ENCODE assay signal across 19 cellular contexts in genomic region chrY:2868035-2868607, GRCh38. TPM values are rescaled to one million over a fixed set of nuclear protein-coding genes. Genes with fewer than 3 reads are reported as not detected.
DNase-seq lines count a peak whose midpoint lies in the region; ATAC-seq and TF ChIP-seq lines count a peak whose summit lies in the region.
"Had no signal": no experiment of that assay in that cellular context is flagged by ENCODE, and none has a peak within 500 bp of the region (broad histone marks: within the 10 kb centered on the region; RNA-seq: fewer than 3 reads in every experiment).

No MANE protein-coding gene starts in this region.

- H3K36me3 Mint-ChIP-seq in activated T-cell treated with anti-CD3 and anti-CD28 coated beads, Interleukin-2, amount 50 U/mL, for 72 hours (ENCODE audit: insufficient read depth in 2 of 2) = peaks cover 0 to 11% of the 10 kb centered on the region in 2 donors
- peaks cover 56% of the 10 kb centered on the region for H3K36me3 Mint-ChIP-seq in CD4-positive, alpha-beta T cell (ENCODE audit: low read depth)
- peaks cover 32% of the 10 kb centered on the region for H3K36me3 Mint-ChIP-seq in effector memory CD8-positive, alpha-beta T cell (ENCODE audit: insufficient read depth)
- H3K36me3 Mint-ChIP-seq in activated naive CD4-positive, alpha-beta T cell treated with anti-CD3 and anti-CD28 coated beads, Interleukin-2, amount 10 ng/mL, durations not matched to agents 7 days and 5 days = peaks cover 59% of the 10 kb centered on the region
- H3K36me3 Mint-ChIP-seq: IgD-negative memory B cell had no signal

- H3K27ac Mint-ChIP-seq in activated T-cell treated with anti-CD3 and anti-CD28 coated beads, Interleukin-2, amount 50 U/mL, for 72 hours = peak overlapping the region; percentile 55
- H3K27ac Mint-ChIP-seq in CD4-positive, alpha-beta T cell = peak overlapping the region; percentile 27
- peak overlapping the region; percentile 38 to 82 for H3K27ac Mint-ChIP-seq in effector memory CD8-positive, alpha-beta T cell
- H3K27ac Mint-ChIP-seq in activated naive CD4-positive, alpha-beta T cell treated with anti-CD3 and anti-CD28 coated beads, Interleukin-2, amount 10 ng/mL, durations not matched to agents 7 days and 5 days = no peak overlapping the region
- H3K27ac Mint-ChIP-seq: CD4-positive, alpha-beta memory T cell; IgD-negative memory B cell had no signal

- H3K36me3 ChIP-seq in RWPE2 (ENCODE audit: low read depth) = peaks cover 65% of the 10 kb centered on the region
- H3K36me3 ChIP-seq in left lung = peaks cover 0 to 49% of the 10 kb centered on the region in 2 donors
- H3K36me3 ChIP-seq: HAP-1 had no signal

- no peaks in the 10 kb centered on the region for H3K4me1 ChIP-seq in RWPE2 (ENCODE audit: insufficient read depth, poor library complexity, severe bottlenecking)
- no peaks in the 10 kb centered on the region for H3K4me1 ChIP-seq in left lung
- H3K4me1 ChIP-seq: A549, HAP-1 had no signal

- no peak overlapping the region for H3K4me3 Mint-ChIP-seq in activated T-cell treated with anti-CD3 and anti-CD28 coated beads, Interleukin-2, amount 50 U/mL, for 72 hours
- no peak overlapping the region for H3K4me3 Mint-ChIP-seq in CD4-positive, alpha-beta T cell
- no peak overlapping the region for H3K4me3 Mint-ChIP-seq in effector memory CD8-positive, alpha-beta T cell
- H3K4me3 Mint-ChIP-seq in activated naive CD4-positive, alpha-beta T cell treated with anti-CD3 and anti-CD28 coated beads, Interleukin-2, amount 10 ng/mL, durations not matched to agents 7 days and 5 days = no peak overlapping the region
- H3K4me3 Mint-ChIP-seq: IgD-negative memory B cell had no signal

- intact Hi-C loops in CD4-positive, alpha-beta T cell (cut with DNase I, micrococcal nuclease) = no loop called here
- intact Hi-C loops in left lung (cut with DNase I) = no loop called here

- CTCF ChIA-PET in CD4-positive, alpha-beta T cell (lab: Charles Lee) = no interaction called here
- CTCF ChIA-PET in activated naive CD4-positive, alpha-beta T cell treated with anti-CD3 and anti-CD28 coated beads, Interleukin-2, amount 10 ng/mL, durations not matched to agents 7 days and 5 days (lab: Charles Lee) = no interaction called here

- POLR2A ChIA-PET in CD4-positive, alpha-beta T cell (lab: Charles Lee) = no interaction called here

- no peak for DNase-seq in activated T-cell treated with anti-CD3 and anti-CD28 coated beads, Interleukin-2, amount 50 U/mL, for 72 hours
- DNase-seq in activated T-cell treated with anti-CD3 and anti-CD28 coated beads for 4 hours (no peak), RWPE2 (ENCODE audit: low spot score) (no peak), left lung (no peak)
- no peak for DNase-seq in CD4-positive, alpha-beta T cell
- DNase-seq in effector memory CD8-positive, alpha-beta T cell = no peak
- no peak for DNase-seq in activated naive CD4-positive, alpha-beta T cell treated with anti-CD3 and anti-CD28 coated beads, Interleukin-2, amount 10 ng/mL, durations not matched to agents 7 days and 5 days
- DNase-seq: AML-193; Calu3; CD4-positive, alpha-beta memory T cell; DMS79 treated with DMSO at 0.1 percent for 48 hours; EL had no signal

- no peaks in the 10 kb centered on the region for H3K27me3 ChIP-seq in CD4-positive, alpha-beta T cell (ENCODE audit: control insufficient read depth, insufficient read depth, low read length)
- H3K27me3 ChIP-seq in RWPE2 (ENCODE audit: insufficient read depth, poor library complexity, severe bottlenecking) = no peaks in the 10 kb centered on the region
- H3K27me3 ChIP-seq in left lung = no peaks in the 10 kb centered on the region

- no peak overlapping the region for H3K4me3 ChIP-seq in RWPE2 (ENCODE audit: severe bottlenecking)
- H3K4me3 ChIP-seq in left lung = no peak overlapping the region
- H3K4me3 ChIP-seq: A549, GM12878, HAP-1 had no signal

- H3K9me3 Mint-ChIP-seq in activated T-cell treated with anti-CD3 and anti-CD28 coated beads, Interleukin-2, amount 50 U/mL, for 72 hours = no peaks in the 10 kb centered on the region
- no peaks in the 10 kb centered on the region for H3K9me3 Mint-ChIP-seq in CD4-positive, alpha-beta T cell
- no peaks in the 10 kb centered on the region for H3K9me3 Mint-ChIP-seq in effector memory CD8-positive, alpha-beta T cell
- H3K9me3 Mint-ChIP-seq in activated naive CD4-positive, alpha-beta T cell treated with anti-CD3 and anti-CD28 coated beads, Interleukin-2, amount 10 ng/mL, durations not matched to agents 7 days and 5 days = peaks cover 4% of the 10 kb centered on the region
- H3K9me3 Mint-ChIP-seq: CD4-positive, alpha-beta memory T cell; IgD-negative memory B cell had no signal

- no peak overlapping the region for H3K27ac ChIP-seq in CD4-positive, alpha-beta T cell (ENCODE audit: low read depth, low read length)
- H3K27ac ChIP-seq in RWPE2 (ENCODE audit: poor library complexity, severe bottlenecking) (no peak overlapping the region), left lung (no peak overlapping the region)
- H3K27ac ChIP-seq: 22Rv1, A549, C4-2B had no signal

- H3K27me3 Mint-ChIP-seq in activated T-cell treated with anti-CD3 and anti-CD28 coated beads, Interleukin-2, amount 50 U/mL, for 72 hours (ENCODE audit: low read depth) = no peaks in the 10 kb centered on the region
- H3K27me3 Mint-ChIP-seq in CD4-positive, alpha-beta T cell = no peaks in the 10 kb centered on the region
- no peaks in the 10 kb centered on the region for H3K27me3 Mint-ChIP-seq in effector memory CD8-positive, alpha-beta T cell
- no peaks in the 10 kb centered on the region for H3K27me3 Mint-ChIP-seq in activated naive CD4-positive, alpha-beta T cell treated with anti-CD3 and anti-CD28 coated beads, Interleukin-2, amount 10 ng/mL, durations not matched to agents 7 days and 5 days
- H3K27me3 Mint-ChIP-seq: CD4-positive, alpha-beta memory T cell; IgD-negative memory B cell had no signal

- no peak for ATAC-seq in activated T-cell treated with anti-CD3 and anti-CD28 coated beads, Interleukin-2, amount 50 U/mL, for 72 hours (replicated peaks in 1 of 2)
- ATAC-seq in CD4-positive, alpha-beta T cell (ENCODE audit: poor library complexity) = no peak
- ATAC-seq in RWPE2 (ENCODE audit: low read depth) (peak; percentile 21; the same call in 2 of the 3 replicates), HG03469 (IDR thresholded peaks at IDR 0.05; ENCODE audit: unreplicated experiment) (no peak), left lung (no peak)
- ATAC-seq in effector memory CD8-positive, alpha-beta T cell (replicated peaks) = no peak
- ATAC-seq: GM12878 had no signal

- no peaks in the 10 kb centered on the region for H3K4me1 Mint-ChIP-seq in activated T-cell treated with anti-CD3 and anti-CD28 coated beads, Interleukin-2, amount 50 U/mL, for 72 hours (ENCODE audit: low read depth)
- H3K4me1 Mint-ChIP-seq in CD4-positive, alpha-beta T cell (ENCODE audit: low read depth) = peaks cover 5% of the 10 kb centered on the region
- H3K4me1 Mint-ChIP-seq in effector memory CD8-positive, alpha-beta T cell (ENCODE audit: low read depth in 2 of 2) = peaks cover 0 to 3% of the 10 kb centered on the region in 2 donors
- peaks cover 19% of the 10 kb centered on the region for H3K4me1 Mint-ChIP-seq in activated naive CD4-positive, alpha-beta T cell treated with anti-CD3 and anti-CD28 coated beads, Interleukin-2, amount 10 ng/mL, durations not matched to agents 7 days and 5 days
- H3K4me1 Mint-ChIP-seq: CD4-positive, alpha-beta memory T cell; IgD-negative memory B cell had no signal

- no peak for TF ChIP-seq CTCF in CD4-positive, alpha-beta T cell (IDR thresholded peaks at IDR 0.05)
- TF ChIP-seq CTCF in RWPE2 (IDR thresholded peaks at IDR 0.05; ENCODE audit: poor library complexity, severe bottlenecking) (no peak), left lung (IDR thresholded peaks at IDR 0.05) (no peak)

- H3K9me3 ChIP-seq in CD4-positive, alpha-beta T cell (ENCODE audit: control insufficient read depth, low read length) = no peaks in the 10 kb centered on the region
- H3K9me3 ChIP-seq in RWPE2 (ENCODE audit: severe bottlenecking) = no peaks in the 10 kb centered on the region
- peaks cover 0 to 6% of the 10 kb centered on the region in 2 donors for H3K9me3 ChIP-seq in left lung
- H3K9me3 ChIP-seq: A549, HAP-1 had no signal

RNA-seq across cellular contexts. Expression of gene RPS4Y1, which starts 26.7 kb away (rescaled TPM):
- 100 to 1,000 TPM in 1 of 2 donors, not detected in 1; 323 TPM for total RNA-seq in activated T-cell treated with anti-CD3 and anti-CD28 coated beads, Interleukin-2, amount 50 U/mL, for 72 hours
- 100 to 1,000 TPM; 495 to 496 TPM for total RNA-seq in CD4-positive, alpha-beta T cell
- total RNA-seq in left lung = 100 to 1,000 TPM in 1 of 2 donors, not detected in 1; 273 TPM
- total RNA-seq: Calu3 had no signal
